ENCODE assay signal across 8 cellular contexts in genomic region chr6:41780623-41781301, GRCh38. TPM values are rescaled to one million over a fixed set of nuclear protein-coding genes. Genes with fewer than 3 reads are reported as not detected.
DNase-seq lines count a peak whose midpoint lies in the region; ATAC-seq and TF ChIP-seq lines count a peak whose summit lies in the region.

PRICKLE4 (plus strand) TSS chr6:41780782; CDS start chr6:41783474, 2,692 bp downstream.

- H3K27me3 Mint-ChIP-seq in nephron progenitor cell (ENCODE audit: low read depth, poor library complexity), result peaks cover 40% of the 10 kb centered on the region

- peaks cover 52% of the 10 kb centered on the region for H3K27me3 ChIP-seq in H7 (ENCODE audit: control insufficient read depth, insufficient read depth, low read length)

- TF ChIP-seq CTCF in AG10803 (conservative IDR thresholded peaks at IDR 0.05; ENCODE audit: low read length) (no peak), fibroblast of mammary gland (conservative IDR thresholded peaks at IDR 0.05; ENCODE audit: control insufficient read depth, insufficient read depth, low read depth, low read length) (no peak), nephron progenitor cell (IDR thresholded peaks at IDR 0.05) (no peak), GM13976 (IDR thresholded peaks at IDR 0.05; ENCODE audit: borderline replicate concordance, control extremely low read depth, extremely low read depth, insufficient read depth, missing control alignments) (no peak)

- ATAC-seq in HG03469 (IDR thresholded peaks at IDR 0.05; ENCODE audit: unreplicated experiment), result no peak

- H3K4me1 Mint-ChIP-seq in nephron progenitor cell, result peaks cover 42% of the 10 kb centered on the region

- H3K9me3 Mint-ChIP-seq in nephron progenitor cell, result no peaks in the 10 kb centered on the region

- no peak within 1 kb of the TSS for H3K27ac Mint-ChIP-seq in nephron progenitor cell

- in situ Hi-C loops in GM13976 (cut with MboI; ENCODE audit: low sequenced_read_pairs, unreplicated experiment), result no loop called here

- no peak for DNase-seq in AG10803 (ENCODE audit: low read depth)
- DNase-seq in H7, result peak; percentile 85
- peak; percentile 60 for DNase-seq in UCSD-AML1 (lab: John Stamatoyannopoulos, UW; ENCODE audit: unreplicated experiment)
- DNase-seq in fibroblast of mammary gland (ENCODE audit: low read depth), result no peak
- DNase-seq in nephron progenitor cell, result peak; percentile 55
- no peak for DNase-seq in SIG-M5 treated with dmso at 0.1 percent for 504 hours (lab: John Stamatoyannopoulos, UW; ENCODE audit: unreplicated experiment)
- DNase-seq in GM13976 (ENCODE audit: low spot score), result no peak

- peak within 1 kb of the TSS; percentile 79 for H3K4me3 ChIP-seq in AG10803 (ENCODE audit: low read length)
- peak within 1 kb of the TSS; percentile 79 for H3K4me3 ChIP-seq in H7 (ENCODE audit: insufficient read depth, low read depth, low read length)
- H3K4me3 ChIP-seq in fibroblast of mammary gland (ENCODE audit: control insufficient read depth, low read depth, low read length), result peak within 1 kb of the TSS; percentile 71

- no peaks in the 10 kb centered on the region for H3K36me3 Mint-ChIP-seq in nephron progenitor cell (ENCODE audit: low read depth)

- peaks cover 2% of the 10 kb centered on the region; the same call in 1 of the 2 replicates for H3K36me3 ChIP-seq in H7 (replicated peaks; ENCODE audit: control insufficient read depth, insufficient read depth, low read length)

- H3K4me3 Mint-ChIP-seq in nephron progenitor cell, result peak within 1 kb of the TSS; percentile 88

RNA-seq across cellular contexts. Expression of gene PRICKLE4, which starts in this region (rescaled TPM):
- total RNA-seq in H7 (2014; rRNA removed; shearing (Covaris generic)), result not detected in 2 replicates

Comparison
In these comparisons a context has a peak if more than half of its experiments do, and no peak if none do; other contexts are left out.
1. Peak in DNase-seq and H3K4me3 ChIP-seq in H7; RNA of the gene not detected or under 1 TPM.
2. DNase-seq: peak in UCSD-AML1 (single experiment) and nephron progenitor cell (single experiment); none in AG10803 (single experiment), fibroblast of mammary gland (single experiment), SIG-M5 treated with dmso at 0.1 percent for 504 hours (single experiment) and GM13976 (single experiment).
3. Peak in every context shown above with its lines, with median percentiles within 50 percentile points of each other: H3K4me3 ChIP-seq.